ENCODE assay signal across 1 cellular context in the genomic region with DNA sequence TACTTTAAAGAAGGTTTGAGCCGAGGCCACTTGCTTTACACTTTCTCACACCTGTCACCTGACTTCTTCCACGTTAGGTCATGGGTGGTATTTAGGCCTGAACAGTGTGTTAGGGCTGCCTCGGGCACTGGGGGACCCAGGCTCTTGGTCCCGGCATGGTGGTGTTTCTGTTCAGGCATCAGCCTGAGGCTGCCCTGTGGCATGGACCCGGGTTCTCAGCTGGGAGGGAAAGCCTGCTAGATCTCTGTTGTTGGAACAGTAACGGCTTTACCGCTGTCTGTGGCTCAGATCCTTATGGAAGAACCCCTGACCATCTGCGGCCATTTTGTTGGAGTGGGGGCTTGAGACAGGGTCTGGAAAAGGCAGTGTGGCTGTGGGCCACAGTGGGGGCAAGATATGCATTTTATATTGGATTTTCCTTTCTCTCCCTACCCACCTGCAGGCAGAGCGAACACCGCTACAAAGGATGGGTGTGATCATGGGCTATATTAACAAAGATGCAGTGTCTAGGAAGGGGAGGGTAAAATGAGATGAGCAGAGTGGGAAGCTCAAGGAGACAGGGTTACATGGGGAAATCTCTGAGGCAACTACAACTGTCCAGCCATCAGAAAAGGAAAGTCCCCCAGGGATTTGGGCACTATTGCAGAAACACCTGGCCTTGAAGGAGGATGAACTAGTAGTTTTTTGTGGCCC.
TF ChIP-seq lines count a peak whose summit lies in the region.

No MANE protein-coding gene starts in this region.

TF ChIP-seq in IMR-90, 13 proteins besides CTCF, POLR2A, EP300 and RAD21 (continued from another document):
- TF ChIP-seq RFX5 (IDR thresholded peaks at IDR 0.05; ENCODE audit: low read depth, low read length) (no peak), SMC3 (IDR thresholded peaks at IDR 0.05; ENCODE audit: low read depth, low read length) (no peak), ELK1 (IDR thresholded peaks at IDR 0.05; ENCODE audit: borderline replicate concordance, low read depth, low read length) (no peak), MAFK (IDR thresholded peaks at IDR 0.05; ENCODE audit: low read depth, low read length) (no peak), MXI1 (IDR thresholded peaks at IDR 0.05; ENCODE audit: borderline replicate concordance, low read depth, low read length) (no peak), CHD1 (IDR thresholded peaks at IDR 0.05; ENCODE audit: low read depth, low read length) (no peak), BHLHE40 (IDR thresholded peaks at IDR 0.05; ENCODE audit: low read depth, low read length) (no peak), CEBPB (IDR thresholded peaks at IDR 0.05; ENCODE audit: low read depth, low read length) (no peak), MAZ (IDR thresholded peaks at IDR 0.05; ENCODE audit: borderline replicate concordance, low read depth, low read length) (no peak)
